In the genomic region with DNA sequence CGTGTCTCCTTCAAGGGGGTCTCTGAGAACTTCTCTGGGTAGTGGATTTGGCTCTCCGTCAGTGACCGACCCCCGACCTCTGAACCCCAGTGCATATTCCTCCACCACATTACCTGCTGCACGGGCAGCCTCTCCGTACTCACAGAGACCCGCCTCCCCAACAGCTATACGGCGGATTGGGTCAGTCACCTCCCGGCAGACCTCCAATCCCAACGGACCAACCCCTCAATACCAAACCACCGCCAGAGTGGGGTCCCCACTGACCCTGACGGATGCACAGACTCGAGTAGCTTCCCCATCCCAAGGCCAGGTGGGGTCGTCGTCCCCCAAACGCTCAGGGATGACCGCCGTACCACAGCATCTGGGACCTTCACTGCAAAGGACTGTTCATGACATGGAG, we compare ENCODE assay signal across 26 cellular contexts.
"Had no signal": no experiment of that assay in that cellular context is flagged by ENCODE, and none has a peak within 500 bp of the region (broad histone marks: within the 10 kb centered on the region; RNA-seq: fewer than 3 reads in every experiment).

No MANE protein-coding gene starts in this region.

- H3K4me3 ChIP-seq: left ventricle myocardium inferior, lung, ovary, right atrium auricular region, right lobe of liver, smooth muscle cell, suprapubic skin, thoracic aorta, tibial artery, uterus had no signal

- H3K9me3 ChIP-seq: left ventricle myocardium inferior, ovary, right atrium auricular region, right lobe of liver, suprapubic skin, thoracic aorta, tibial artery, uterus had no signal

- FAIRE-seq: islet of Langerhans had no signal

- H3K36me3 ChIP-seq: ovary, uterus had no signal

- H3K27me3 ChIP-seq: ovary, right atrium auricular region, right lobe of liver, suprapubic skin, tibial artery, uterus had no signal

- H3K27ac ChIP-seq: left ventricle myocardium inferior, ovary, right atrium auricular region, right lobe of liver, suprapubic skin, thoracic aorta, tibial artery, uterus had no signal

- H3K36me3 Mint-ChIP-seq: natural killer cell had no signal

- H3K9me3 Mint-ChIP-seq: immature natural killer cell; mesothelial cell of epicardium; naive B cell; natural killer cell; stimulated activated naive B cell treated with anti-CD40 and anti-IgM and Interleukin-4, amounts not matched to agents 10 μg/mL and 1 μg/mL and 100 μg/mL, for 72 hours had no signal

- H3K4me3 Mint-ChIP-seq: immature natural killer cell; mesothelial cell of epicardium; naive B cell; natural killer cell; stimulated activated naive B cell treated with anti-CD40 and anti-IgM and Interleukin-4, amounts not matched to agents 10 μg/mL and 1 μg/mL and 100 μg/mL, for 72 hours had no signal

- H3K4me1 Mint-ChIP-seq: immature natural killer cell; mesothelial cell of epicardium; naive B cell; natural killer cell; stimulated activated naive B cell treated with anti-CD40 and anti-IgM and Interleukin-4, amounts not matched to agents 10 μg/mL and 1 μg/mL and 100 μg/mL, for 72 hours had no signal

- H3K27me3 Mint-ChIP-seq: naive B cell; progenitor cell of endocrine pancreas; stimulated activated naive B cell treated with anti-CD40 and anti-IgM and Interleukin-4, amounts not matched to agents 10 μg/mL and 1 μg/mL and 100 μg/mL, for 72 hours had no signal

- H3K27ac Mint-ChIP-seq: immature natural killer cell; mesothelial cell of epicardium; naive B cell; natural killer cell; progenitor cell of endocrine pancreas; stimulated activated naive B cell treated with anti-CD40 and anti-IgM and Interleukin-4, amounts not matched to agents 10 μg/mL and 1 μg/mL and 100 μg/mL, for 72 hours had no signal

- H3K4me1 ChIP-seq: right atrium auricular region, right lobe of liver, suprapubic skin, tibial artery, uterus had no signal

- H3K4me2 ChIP-seq: smooth muscle cell had no signal

- DNase-seq: hypothalamus; immature natural killer cell; kidney; left ventricle myocardium inferior; mesendoderm; naive B cell; natural killer cell; ovary; right lobe of liver; stimulated activated CD4-positive, alpha-beta T cell treated with anti-CD3 and anti-CD28 coated beads, Interleukin-1b, Interleukin-23, amount 100 ng/mL, for 48 hours; stimulated activated CD4-positive, alpha-beta T cell treated with anti-CD3 and anti-CD28 coated beads, Interleukin-2, amount 100 ng/mL, for 48 hours; stimulated activated CD4-positive, alpha-beta T cell treated with anti-CD3 and anti-CD28 coated beads, Interleukin-4, amount 100 ng/mL, for 4 hours; stimulated activated CD8-positive, alpha-beta memory T cell treated with anti-CD3 and anti-CD28 coated beads, Interleukin-4, amount 100 ng/mL, for 48 hours; stimulated activated naive B cell treated with anti-CD40 and anti-IgM and Interleukin-4, amounts not matched to agents 10 μg/mL and 1 μg/mL and 100 μg/mL, for 72 hours; stimulated activated naive CD8-positive, alpha-beta T cell treated with anti-CD3 and anti-CD28 coated beads, Interleukin-15, Interleukin-2, amounts not matched to agents 100 U/mL and 50 U/mL, for 24 hours; tibial artery; trophoblast cell; uterus had no signal

- ATAC-seq: natural killer cell; right lobe of liver; stimulated activated naive B cell treated with anti-CD40 and anti-IgM and Interleukin-4, amounts not matched to agents 10 μg/mL and 1 μg/mL and 100 μg/mL, for 72 hours; stimulated activated naive CD8-positive, alpha-beta T cell treated with anti-CD3 and anti-CD28 coated beads, Interleukin-15, Interleukin-2, amounts not matched to agents 100 U/mL and 50 U/mL, for 24 hours had no signal
